Comparison of ENCODE assay signal across 20 cellular contexts in the genomic region with DNA sequence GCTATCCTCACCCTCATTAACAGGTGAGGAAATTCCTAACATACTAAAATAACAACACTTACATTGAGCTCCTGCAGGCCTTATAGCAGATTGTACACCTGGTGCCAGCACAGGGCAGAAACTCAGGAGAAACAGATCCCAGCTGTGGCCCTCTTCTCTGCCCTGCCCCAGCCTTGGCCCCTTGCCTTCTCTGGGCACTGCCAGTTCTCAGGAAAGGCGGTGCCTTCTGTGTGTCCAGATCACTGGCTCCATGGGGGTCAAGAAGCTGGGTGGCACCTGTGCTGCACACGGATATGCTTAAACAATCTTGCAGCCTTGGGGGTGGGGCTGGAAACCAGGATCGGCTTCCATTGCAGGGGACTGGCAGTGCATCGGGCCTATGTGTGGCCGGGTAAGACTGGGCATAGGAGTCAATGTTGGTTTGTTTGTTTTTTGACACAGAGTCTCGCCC. TPM values are rescaled to one million over a fixed set of nuclear protein-coding genes. Genes with fewer than 3 reads are reported as not detected.
DNase-seq lines count a peak whose midpoint lies in the region; ATAC-seq, FAIRE-seq and TF ChIP-seq lines count a peak whose summit lies in the region.
"Had no signal": no experiment of that assay in that cellular context is flagged by ENCODE, and none has a peak within 500 bp of the region (broad histone marks: within the 10 kb centered on the region; RNA-seq: fewer than 3 reads in every experiment).

No MANE protein-coding gene starts in this region.

- no peak overlapping the region for H2AFZ ChIP-seq in HepG2 (ENCODE audit: low read length)

- H3K27ac ChIP-seq in right lobe of liver (peak overlapping the region in 1 of 3 donors; percentile 68), HepG2 (ENCODE audit: extremely low read length, insufficient read depth, low read length) (no peak overlapping the region), pancreas (peak overlapping the region; percentile 25 to 70 (median 44))

- in situ Hi-C loops in HepG2 (cut with HindIII; ENCODE audit: extremely low pct_ligation_motif_present, low pct_unique_long_range_greater_than_20kb) = no loop called here

- H3K4me3 ChIP-seq in right lobe of liver (no peak overlapping the region), HepG2 (replicated peaks in 1 of 3; ENCODE audit: insufficient read depth in 1 of 3, low read depth in 2 of 3, low read length in 3 of 3) (no peak overlapping the region), pancreas (no peak overlapping the region)
- H3K4me3 ChIP-seq: smooth muscle cell had no signal

- H3K79me2 ChIP-seq in HepG2 (ENCODE audit: insufficient read depth, low read length) = peaks cover 48% of the 10 kb centered on the region

- H3K4me1 ChIP-seq in right lobe of liver = peaks cover 0 to 33% (median 10%) of the 10 kb centered on the region in 4 donors
- peaks cover 41% of the 10 kb centered on the region for H3K4me1 ChIP-seq in HepG2 (ENCODE audit: insufficient read depth, low read length)
- peaks cover 0 to 13% (median 9%) of the 10 kb centered on the region in 3 donors for H3K4me1 ChIP-seq in pancreas

- DNase-seq in right lobe of liver (peak; percentile 29 to 66 (median 65)), HepG2 (ENCODE audit: low spot score) (no peak), left ventricle myocardium superior (peak; percentile 61), pancreas (peak; percentile 62 to 83 (median 68)), GM19238 (ENCODE audit: insufficient read length, low spot score) (no peak), DMS79 treated with DMSO at 0.1 percent for 48 hours (lab: John Stamatoyannopoulos, UW) (no peak), GM12891 (ENCODE audit: insufficient read length, low spot score) (no peak)
- no peak for DNase-seq in effector CD8-positive, alpha-beta T cell (lab: John Stamatoyannopoulos, UW)
- DNase-seq: activated effector memory CD4-positive, alpha-beta T cell treated with anti-CD3 and anti-CD28 coated beads, Interleukin-2, amount 50 U/mL, for 16 hours; amniotic stem cell; DMS 273 treated with DMSO at 0.1 percent for 48 hours; Kasumi-1; kidney glomerular epithelial cell; NCI-H1105 treated with DMSO at 0.1 percent for 48 hours; NCI-H526; OCI-M1; stimulated activated CD8-positive, alpha-beta memory T cell treated with anti-CD3 and anti-CD28 coated beads, Interleukin-4, amount 100 ng/mL, for 48 hours; T-helper 9 cell had no signal

- CTCF ChIA-PET in HepG2 (lab: Yijun Ruan, JAX; ENCODE audit: low intra/inter-chr PET ratio, low total read pairs) = interaction anchor here (3.3 kb wide), 1 partner anchor 65 kb away, joined by 54 read pairs; no protein-coding TSS in a partner anchor

- no peaks in the 10 kb centered on the region; the same call in 1 of the 2 replicates for H4K20me1 ChIP-seq in HepG2 (ENCODE audit: insufficient read depth, low read length)

- intact Hi-C loops in right lobe of liver (cut with DNase I) (no loop called here), HepG2 (cut with micrococcal nuclease; ENCODE audit: unreplicated experiment) (loop anchor here (2.0 kb wide), 1 partner anchor 16 kb away; no protein-coding TSS in a partner anchor), left ventricle myocardium superior (cut with micrococcal nuclease) (loop anchor here (5.0 kb wide), 1 partner anchor 65 kb away; no protein-coding TSS in a partner anchor), pancreas (cut with DNase I) (loop anchor here in 2 of 3 donors (5.0 to 10.0 kb wide), 2 partner anchors 62 to 65 kb away; a partner anchor contains a TSS)

- ATAC-seq in right lobe of liver (peak; percentile 52 to 64 (median 60)), HepG2 (no peak), left ventricle myocardium superior (peak; percentile 78), pancreas (peak; percentile 68 to 86 (median 76))

- FAIRE-seq in HepG2 (lab: Jason Lieb, UNC) (no peak), pancreas (lab: Jason Lieb, UNC) (no peak), GM12891 (lab: Jason Lieb, UNC) (no peak)
- FAIRE-seq: GM12892 had no signal

- no peaks in the 10 kb centered on the region for H3K27me3 ChIP-seq in right lobe of liver
- no peaks in the 10 kb centered on the region for H3K27me3 ChIP-seq in HepG2 (ENCODE audit: control insufficient read depth in 1 of 2, insufficient read depth in 2 of 2, low read length in 2 of 2)
- H3K27me3 ChIP-seq in pancreas = no peaks in the 10 kb centered on the region

- TF ChIP-seq POLR2A in right lobe of liver (IDR thresholded peaks at IDR 0.05) (no peak), HepG2 (IDR thresholded peaks at IDR 0.05; ENCODE audit: insufficient read depth in 1 of 2, low read depth in 2 of 2, low read length in 2 of 2) (no peak), GM12891 (IDR thresholded peaks at IDR 0.05; ENCODE audit: low read depth, low read length) (no peak)

- H3K9me3 ChIP-seq in right lobe of liver (no peaks in the 10 kb centered on the region), HepG2 (ENCODE audit: low read length) (no peaks in the 10 kb centered on the region), pancreas (no peaks in the 10 kb centered on the region)

- POLR2A ChIA-PET in HepG2 (lab: Yijun Ruan, JAX) = interaction anchor here (1.0 kb wide), 1 partner anchor 18 kb away, joined by 4 read pairs; no protein-coding TSS in a partner anchor

- TF ChIP-seq CTCF in right lobe of liver (IDR thresholded peaks at IDR 0.05) = no peak
- no peak for TF ChIP-seq CTCF in HepG2 (CRISPR knock-in tag; IDR thresholded peaks at IDR 0.05)
- no peak for TF ChIP-seq CTCF in pancreas (IDR thresholded peaks at IDR 0.05)

- no peaks in the 10 kb centered on the region for H3K36me3 ChIP-seq in right lobe of liver
- no peaks in the 10 kb centered on the region; a peak in 1 of 5 replicates for H3K36me3 ChIP-seq in HepG2 (replicated peaks in 1 of 2; ENCODE audit: control insufficient read depth in 1 of 2, insufficient read depth in 2 of 2, low read length in 2 of 2)
- no peaks in the 10 kb centered on the region for H3K36me3 ChIP-seq in pancreas

- 34% methylated on average over 3 of the region's 6 CpGs for WGBS in right lobe of liver (ENCODE audit: insufficient coverage, low coverage, low lambda C conversion rate, missing lambda C conversion rate)
- WGBS in HepG2 (ENCODE audit: low lambda C conversion rate) = 90% methylated on average over 4 of the region's 6 CpGs
- 17 to 22% methylated on average over 6 of the region's 6 CpGs for WGBS in pancreas, 2 donors

- no TSS peak for BruUV-seq in HepG2 (replicated peaks; lab: Mats Ljungman, UMichigan)

- no peak overlapping the region for H3K9ac ChIP-seq in HepG2 (ENCODE audit: insufficient read depth, low read depth, low read length)

- H3K4me2 ChIP-seq in HepG2 (ENCODE audit: low read depth, low read length) = no peak overlapping the region
- H3K4me2 ChIP-seq: smooth muscle cell had no signal

- no peak for TF ChIP-seq EP300 in HepG2 (IDR thresholded peaks at IDR 0.05; ENCODE audit: low read depth in 2 of 2, low read length in 2 of 2)
- TF ChIP-seq EP300 in HepG2 (CRISPR knock-in tag; IDR thresholded peaks at IDR 0.05; ENCODE audit: borderline replicate concordance) = no peak

- no peak for TF ChIP-seq RAD21 in HepG2 (CRISPR knock-in tag; IDR thresholded peaks at IDR 0.05)

RNA-seq across cellular contexts. Expression of a gene that starts 19.3 kb away (rescaled TPM):
- total RNA-seq in right lobe of liver = 10 to 100 TPM in 4 of 6 experiments, 1 to 10 TPM in 2; 7.2 to 12.7 (median 10.4) TPM
- total RNA-seq in HepG2 (2016; rRNA removed; fragmentation: Illumina TruSeq; extraction: Trizol) = 5.6 and 9.2 TPM in 2 replicates
- 2.0 and 2.8 TPM in 2 replicates for total RNA-seq in HepG2 (2016; cell fraction: cytosol; rRNA removed; fragmentation: Illumina TruSeq; extraction: Trizol; ENCODE audit: low read depth)
- 6.1 and 10.3 TPM in 2 replicates for total RNA-seq in HepG2 (2016; cell fraction: insoluble cytoplasmic fraction; rRNA removed; fragmentation: Illumina TruSeq; extraction: Trizol)
- 3.5 and 4.0 TPM in 2 replicates for total RNA-seq in HepG2 (2016; cell fraction: membrane; rRNA removed; fragmentation: Illumina TruSeq; extraction: Trizol)
- total RNA-seq in HepG2 (2016; cell fraction: nucleus; rRNA removed; fragmentation: Illumina TruSeq; extraction: Trizol) = 13.5 and 14.4 TPM in 2 replicates
- polyA plus RNA-seq in HepG2 (2011; rRNA removed) = 46.5 and 58.4 TPM in 2 replicates
- 22.3 and 28.7 TPM in 2 replicates for polyA plus RNA-seq in HepG2 (2011; cell fraction: cytosol; rRNA removed)
- polyA plus RNA-seq in HepG2 (2011; cell fraction: nucleus; rRNA removed) = 274 and 317 TPM in 2 replicates
- 22.3 and 32.9 TPM in 2 replicates for polyA plus RNA-seq in HepG2 (2012)
- polyA plus RNA-seq in HepG2 (2016; cell fraction: cytosol; fragmentation: Illumina TruSeq; extraction: Trizol; ENCODE audit: low read depth) = 1.4 and 1.9 TPM in 2 replicates
- polyA plus RNA-seq in HepG2 (2016; cell fraction: insoluble cytoplasmic fraction; fragmentation: Illumina TruSeq; extraction: Trizol; ENCODE audit: low read depth) = 4.9 and 6.1 TPM in 2 replicates
- polyA plus RNA-seq in HepG2 (2016; cell fraction: membrane; fragmentation: Illumina TruSeq; extraction: Trizol; ENCODE audit: low read depth) = 1.7 and 2.4 TPM in 2 replicates
- 34.5 and 36.6 TPM in 2 replicates for polyA plus RNA-seq in HepG2 (2016; cell fraction: nucleus; fragmentation: Illumina TruSeq; extraction: Trizol; ENCODE audit: insufficient read depth, low read depth)
- 38.2 and 47.2 TPM in 2 replicates for polyA minus RNA-seq in HepG2 (2011; rRNA and poly(A)+ RNA removed; ENCODE audit: low replicate concordance)
- polyA minus RNA-seq in HepG2 (2011; cell fraction: cytosol; rRNA and poly(A)+ RNA removed) = 9.3 and 15.4 TPM in 2 replicates
- 48.0 and 50.7 TPM in 2 replicates for polyA minus RNA-seq in HepG2 (2011; cell fraction: nucleus; rRNA and poly(A)+ RNA removed)
- total RNA-seq in left ventricle myocardium superior = 16.6 TPM
- total RNA-seq in pancreas = 1 to 10 TPM; 1.1 to 2.9 (median 1.5) TPM
- 1 to 10 TPM; 4.2 to 5.2 TPM for polyA plus RNA-seq in pancreas
- polyA plus RNA-seq in GM12891 (2012; ENCODE audit: low read depth, missing spikeins) = 6.8 TPM

RNA-seq across cellular contexts. Expression of a gene that starts 19.5 kb away (rescaled TPM):
- total RNA-seq in right lobe of liver = 10 to 100 TPM in 5 of 6 experiments, 1 to 10 TPM in 1; 8.6 to 46.1 (median 22.1) TPM
- 10.0 and 16.1 TPM in 2 replicates for total RNA-seq in HepG2 (2016; rRNA removed; fragmentation: Illumina TruSeq; extraction: Trizol)
- 3.1 and 3.7 TPM in 2 replicates for total RNA-seq in HepG2 (2016; cell fraction: cytosol; rRNA removed; fragmentation: Illumina TruSeq; extraction: Trizol; ENCODE audit: low read depth)
- total RNA-seq in HepG2 (2016; cell fraction: insoluble cytoplasmic fraction; rRNA removed; fragmentation: Illumina TruSeq; extraction: Trizol) = 8.4 and 15.9 TPM in 2 replicates
- total RNA-seq in HepG2 (2016; cell fraction: membrane; rRNA removed; fragmentation: Illumina TruSeq; extraction: Trizol) = 12.4 and 13.1 TPM in 2 replicates
- 13.9 and 14.0 TPM in 2 replicates for total RNA-seq in HepG2 (2016; cell fraction: nucleus; rRNA removed; fragmentation: Illumina TruSeq; extraction: Trizol)
- polyA plus RNA-seq in HepG2 (2011; rRNA removed) = 40.6 and 44.8 TPM in 2 replicates
- 38.4 and 46.2 TPM in 2 replicates for polyA plus RNA-seq in HepG2 (2011; cell fraction: cytosol; rRNA removed)
- 29.0 and 30.1 TPM in 2 replicates for polyA plus RNA-seq in HepG2 (2011; cell fraction: nucleus; rRNA removed)
- 15.7 and 19.9 TPM in 2 replicates for polyA plus RNA-seq in HepG2 (2012)
- 2.4 and 2.7 TPM in 2 replicates for polyA plus RNA-seq in HepG2 (2016; cell fraction: cytosol; fragmentation: Illumina TruSeq; extraction: Trizol; ENCODE audit: low read depth)
- polyA plus RNA-seq in HepG2 (2016; cell fraction: insoluble cytoplasmic fraction; fragmentation: Illumina TruSeq; extraction: Trizol; ENCODE audit: low read depth) = 9.1 and 10.7 TPM in 2 replicates
- polyA plus RNA-seq in HepG2 (2016; cell fraction: membrane; fragmentation: Illumina TruSeq; extraction: Trizol; ENCODE audit: low read depth) = 9.0 and 9.9 TPM in 2 replicates
- polyA plus RNA-seq in HepG2 (2016; cell fraction: nucleus; fragmentation: Illumina TruSeq; extraction: Trizol; ENCODE audit: insufficient read depth, low read depth) = 19.9 and 20.5 TPM in 2 replicates
- polyA minus RNA-seq in HepG2 (2011; rRNA and poly(A)+ RNA removed; ENCODE audit: low replicate concordance) = 77.3 and 88.9 TPM in 2 replicates
- 24.8 and 26.8 TPM in 2 replicates for polyA minus RNA-seq in HepG2 (2011; cell fraction: cytosol; rRNA and poly(A)+ RNA removed)
- polyA minus RNA-seq in HepG2 (2011; cell fraction: nucleus; rRNA and poly(A)+ RNA removed) = 14.4 TPM in 2 replicates
- total RNA-seq in left ventricle myocardium superior = 21.6 TPM
- total RNA-seq in pancreas = 10 to 100 TPM in 4 of 6 donors, 1 to 10 TPM in 2; 8.7 to 20.4 (median 10.4) TPM
- 10 to 100 TPM in 1 of 2 donors, 1 to 10 TPM in 1; 9.2 to 10.1 TPM for polyA plus RNA-seq in pancreas
- polyA plus RNA-seq in GM12891 (2012; ENCODE audit: low read depth, missing spikeins) = 5.2 TPM

RNA-seq across cellular contexts. Expression of a gene that starts 32.8 kb away (rescaled TPM):
- total RNA-seq in right lobe of liver (10 to 100 TPM; 14.5 to 37.8 (median 24.5) TPM), HepG2 (2016; rRNA removed; fragmentation: Illumina TruSeq; extraction: Trizol) (39.0 and 39.7 TPM in 2 replicates), left ventricle myocardium superior (13.5 TPM), pancreas (10 to 100 TPM; 14.8 to 28.0 (median 20.6) TPM)
- 23.3 and 28.0 TPM in 2 replicates for total RNA-seq in HepG2 (2016; cell fraction: cytosol; rRNA removed; fragmentation: Illumina TruSeq; extraction: Trizol; ENCODE audit: low read depth)
- 32.9 and 42.5 TPM in 2 replicates for total RNA-seq in HepG2 (2016; cell fraction: insoluble cytoplasmic fraction; rRNA removed; fragmentation: Illumina TruSeq; extraction: Trizol)
- total RNA-seq in HepG2 (2016; cell fraction: membrane; rRNA removed; fragmentation: Illumina TruSeq; extraction: Trizol) = 13.5 and 14.0 TPM in 2 replicates
- total RNA-seq in HepG2 (2016; cell fraction: nucleus; rRNA removed; fragmentation: Illumina TruSeq; extraction: Trizol) = 19.1 and 26.6 TPM in 2 replicates
- polyA plus RNA-seq in HepG2 (2011; rRNA removed) (45.8 and 56.5 TPM in 2 replicates), pancreas (10 to 100 TPM; 28.8 to 32.8 TPM)
- 13.7 and 19.1 TPM in 2 replicates for polyA plus RNA-seq in HepG2 (2011; cell fraction: cytosol; rRNA removed)
- polyA plus RNA-seq in HepG2 (2011; cell fraction: nucleus; rRNA removed) = 341 and 371 TPM in 2 replicates
- polyA plus RNA-seq in HepG2 (2012) = 21.0 and 38.5 TPM in 2 replicates
- 6.7 and 8.9 TPM in 2 replicates for polyA plus RNA-seq in HepG2 (2016; cell fraction: cytosol; fragmentation: Illumina TruSeq; extraction: Trizol; ENCODE audit: low read depth)
- polyA plus RNA-seq in HepG2 (2016; cell fraction: insoluble cytoplasmic fraction; fragmentation: Illumina TruSeq; extraction: Trizol; ENCODE audit: low read depth) = 46.4 and 46.6 TPM in 2 replicates
- polyA plus RNA-seq in HepG2 (2016; cell fraction: membrane; fragmentation: Illumina TruSeq; extraction: Trizol; ENCODE audit: low read depth) = 11.8 and 11.9 TPM in 2 replicates
- 77.1 and 80.1 TPM in 2 replicates for polyA plus RNA-seq in HepG2 (2016; cell fraction: nucleus; fragmentation: Illumina TruSeq; extraction: Trizol; ENCODE audit: insufficient read depth, low read depth)
- 84.6 and 145 TPM in 2 replicates for polyA minus RNA-seq in HepG2 (2011; rRNA and poly(A)+ RNA removed; ENCODE audit: low replicate concordance)
- 7.4 and 11.6 TPM in 2 replicates for polyA minus RNA-seq in HepG2 (2011; cell fraction: cytosol; rRNA and poly(A)+ RNA removed)
- polyA minus RNA-seq in HepG2 (2011; cell fraction: nucleus; rRNA and poly(A)+ RNA removed) = 24.6 and 26.2 TPM in 2 replicates
- polyA plus RNA-seq in GM12891 (2012; ENCODE audit: low read depth, missing spikeins) = 28.1 TPM

RNA-seq across cellular contexts. Expression of a gene that starts 44.1 kb away (rescaled TPM):
- total RNA-seq in right lobe of liver (10 to 100 TPM; 22.4 to 50.1 (median 41.0) TPM), HepG2 (2016; rRNA removed; fragmentation: Illumina TruSeq; extraction: Trizol) (26.3 and 28.7 TPM in 2 replicates), left ventricle myocardium superior (88.5 TPM), pancreas (10 to 100 TPM; 12.2 to 23.0 (median 14.3) TPM)
- 6.7 and 7.2 TPM in 2 replicates for total RNA-seq in HepG2 (2016; cell fraction: cytosol; rRNA removed; fragmentation: Illumina TruSeq; extraction: Trizol; ENCODE audit: low read depth)
- total RNA-seq in HepG2 (2016; cell fraction: insoluble cytoplasmic fraction; rRNA removed; fragmentation: Illumina TruSeq; extraction: Trizol) = 27.5 and 28.8 TPM in 2 replicates
- 10.8 and 11.3 TPM in 2 replicates for total RNA-seq in HepG2 (2016; cell fraction: membrane; rRNA removed; fragmentation: Illumina TruSeq; extraction: Trizol)
- 7.2 and 8.7 TPM in 2 replicates for total RNA-seq in HepG2 (2016; cell fraction: nucleus; rRNA removed; fragmentation: Illumina TruSeq; extraction: Trizol)
- polyA plus RNA-seq in HepG2 (2011; rRNA removed) (28.8 and 31.5 TPM in 2 replicates), pancreas (10 to 100 TPM; 14.0 to 16.0 TPM)
- polyA plus RNA-seq in HepG2 (2011; cell fraction: cytosol; rRNA removed) = 27.0 and 54.5 TPM in 2 replicates
- polyA plus RNA-seq in HepG2 (2011; cell fraction: nucleus; rRNA removed) = 24.4 and 27.0 TPM in 2 replicates
- polyA plus RNA-seq in HepG2 (2012) = 8.6 and 10.1 TPM in 2 replicates
- polyA plus RNA-seq in HepG2 (2016; cell fraction: cytosol; fragmentation: Illumina TruSeq; extraction: Trizol; ENCODE audit: low read depth) = 6.3 and 7.3 TPM in 2 replicates
- 25.1 and 28.1 TPM in 2 replicates for polyA plus RNA-seq in HepG2 (2016; cell fraction: insoluble cytoplasmic fraction; fragmentation: Illumina TruSeq; extraction: Trizol; ENCODE audit: low read depth)
- 8.7 and 9.3 TPM in 2 replicates for polyA plus RNA-seq in HepG2 (2016; cell fraction: membrane; fragmentation: Illumina TruSeq; extraction: Trizol; ENCODE audit: low read depth)
- 15.7 and 17.2 TPM in 2 replicates for polyA plus RNA-seq in HepG2 (2016; cell fraction: nucleus; fragmentation: Illumina TruSeq; extraction: Trizol; ENCODE audit: insufficient read depth, low read depth)
- polyA minus RNA-seq in HepG2 (2011; rRNA and poly(A)+ RNA removed; ENCODE audit: low replicate concordance) = 33.6 and 37.4 TPM in 2 replicates
- polyA minus RNA-seq in HepG2 (2011; cell fraction: cytosol; rRNA and poly(A)+ RNA removed) = 12.2 and 15.3 TPM in 2 replicates
- polyA minus RNA-seq in HepG2 (2011; cell fraction: nucleus; rRNA and poly(A)+ RNA removed) = 4.6 and 5.7 TPM in 2 replicates
- 9.4 TPM for polyA plus RNA-seq in GM12891 (2012; ENCODE audit: low read depth, missing spikeins)

RNA-seq across cellular contexts. Expression of a gene that starts 58.4 kb away (rescaled TPM):
- total RNA-seq in right lobe of liver = 10 to 100 TPM; 14.0 to 69.7 (median 38.2) TPM
- total RNA-seq in HepG2 (2016; rRNA removed; fragmentation: Illumina TruSeq; extraction: Trizol) = 10.6 and 12.3 TPM in 2 replicates
- total RNA-seq in HepG2 (2016; cell fraction: cytosol; rRNA removed; fragmentation: Illumina TruSeq; extraction: Trizol; ENCODE audit: low read depth) = 3.5 and 4.7 TPM in 2 replicates
- 10.3 and 13.2 TPM in 2 replicates for total RNA-seq in HepG2 (2016; cell fraction: insoluble cytoplasmic fraction; rRNA removed; fragmentation: Illumina TruSeq; extraction: Trizol)
- total RNA-seq in HepG2 (2016; cell fraction: membrane; rRNA removed; fragmentation: Illumina TruSeq; extraction: Trizol) = 4.2 and 5.2 TPM in 2 replicates
- total RNA-seq in HepG2 (2016; cell fraction: nucleus; rRNA removed; fragmentation: Illumina TruSeq; extraction: Trizol) = 5.8 and 8.2 TPM in 2 replicates
- polyA plus RNA-seq in HepG2 (2011; rRNA removed) = 19.6 and 25.3 TPM in 2 replicates
- 12.8 and 20.7 TPM in 2 replicates for polyA plus RNA-seq in HepG2 (2011; cell fraction: cytosol; rRNA removed)
- 28.7 and 34.3 TPM in 2 replicates for polyA plus RNA-seq in HepG2 (2011; cell fraction: nucleus; rRNA removed)
- polyA plus RNA-seq in HepG2 (2012) = 9.6 and 13.5 TPM in 2 replicates
- 7.3 and 8.5 TPM in 2 replicates for polyA plus RNA-seq in HepG2 (2016; cell fraction: cytosol; fragmentation: Illumina TruSeq; extraction: Trizol; ENCODE audit: low read depth)
- 21.0 and 23.6 TPM in 2 replicates for polyA plus RNA-seq in HepG2 (2016; cell fraction: insoluble cytoplasmic fraction; fragmentation: Illumina TruSeq; extraction: Trizol; ENCODE audit: low read depth)
- 8.2 and 8.9 TPM in 2 replicates for polyA plus RNA-seq in HepG2 (2016; cell fraction: membrane; fragmentation: Illumina TruSeq; extraction: Trizol; ENCODE audit: low read depth)
- 16.5 and 23.5 TPM in 2 replicates for polyA plus RNA-seq in HepG2 (2016; cell fraction: nucleus; fragmentation: Illumina TruSeq; extraction: Trizol; ENCODE audit: insufficient read depth, low read depth)
- polyA minus RNA-seq in HepG2 (2011; rRNA and poly(A)+ RNA removed; ENCODE audit: low replicate concordance) = 0.89 and 32.1 TPM in 2 replicates
- polyA minus RNA-seq in HepG2 (2011; cell fraction: cytosol; rRNA and poly(A)+ RNA removed) = 12.7 and 13.2 TPM in 2 replicates
- polyA minus RNA-seq in HepG2 (2011; cell fraction: nucleus; rRNA and poly(A)+ RNA removed) = 10.7 and 15.2 TPM in 2 replicates
- 39.7 TPM for total RNA-seq in left ventricle myocardium superior
- 10 to 100 TPM; 20.7 to 48.7 (median 42.2) TPM for total RNA-seq in pancreas
- polyA plus RNA-seq in pancreas = 10 to 100 TPM; 45.7 to 71.3 TPM
- not detected for polyA plus RNA-seq in GM12891 (2012; ENCODE audit: low read depth, missing spikeins)

Comparison
In these comparisons a context has a peak if more than half of its experiments do, and no peak if none do; other contexts are left out.
1. DNase-seq: peak in right lobe of liver (3 of 3), left ventricle myocardium superior (single experiment) and pancreas (6 of 6); none in HepG2 (single experiment), effector CD8-positive, alpha-beta T cell (single experiment), GM19238 (single experiment), DMS79 treated with DMSO at 0.1 percent for 48 hours (single experiment) and GM12891 (single experiment).
2. intact Hi-C loops: an anchor here in HepG2 (2.0 kb wide), left ventricle myocardium superior (5.0 kb wide) and pancreas (5.0 to 10.0 kb wide); none called in right lobe of liver.